Comparison of ENCODE assay signal across 13 cellular contexts in genomic region chr5:139982157-139982974, GRCh38.
A peak's percentile ranks its signal among the peaks of the same experiment; 100 is the strongest.
DNase-seq lines count a peak whose midpoint lies in the region; TF ChIP-seq lines count a peak whose summit lies in the region.
"Had no signal": no experiment of that assay in that cellular context is flagged by ENCODE, and none has a peak within 500 bp of the region (broad histone marks: within the 10 kb centered on the region; RNA-seq: fewer than 3 reads in every experiment).

No MANE protein-coding gene starts in this region.

- H3K4me1 ChIP-seq in mesodermal cell (ENCODE audit: control insufficient read depth, insufficient read depth, low read length, poor library complexity, severe bottlenecking): peaks cover 46% of the 10 kb centered on the region

- H3K4me3 Mint-ChIP-seq in Calu3 (ENCODE audit: low read depth, unreplicated experiment) (no peak overlapping the region), chondrocyte (ENCODE audit: unreplicated experiment) (no peak overlapping the region)
- H3K4me3 Mint-ChIP-seq: CD14-positive monocyte had no signal

- BruUV-seq in Calu3 (replicated peaks; lab: Mats Ljungman, UMichigan): no TSS peak

- CTCF ChIA-PET in Calu3 (lab: Charles Lee): interaction anchor here (0.8 kb wide), 1 partner anchor 20 kb away, joined by 3 read pairs; no protein-coding TSS in a partner anchor

- intact Hi-C loops in Calu3 (cut with micrococcal nuclease; ENCODE audit: unreplicated experiment): no loop called here

- TF ChIP-seq CTCF in Calu3 (IDR thresholded peaks at IDR 0.05; ENCODE audit: unreplicated experiment): no peak
- no peak for TF ChIP-seq CTCF in chondrocyte (IDR thresholded peaks at IDR 0.05)

- H3K9me3 ChIP-seq in mesodermal cell (ENCODE audit: control insufficient read depth, low read length): no peaks in the 10 kb centered on the region
- H3K9me3 ChIP-seq: mucosa of descending colon had no signal

- H3K27me3 Mint-ChIP-seq in Calu3 (ENCODE audit: unreplicated experiment): peaks cover 76% of the 10 kb centered on the region
- H3K27me3 Mint-ChIP-seq in chondrocyte (ENCODE audit: low read depth): peaks cover 26% of the 10 kb centered on the region

- peak; percentile 24 for DNase-seq in Calu3
- peak; percentile 81 for DNase-seq in NCI-H82 (lab: John Stamatoyannopoulos, UW)
- peak; percentile 64 for DNase-seq in ecto neural progenitor cell (ENCODE audit: low spot score)
- no peak for DNase-seq in activated CD8-positive, alpha-beta memory T cell treated with anti-CD3 and anti-CD28 coated beads, Interleukin-2, amount 50 U/mL, for 48 hours
- DNase-seq in activated T-cell treated with anti-CD3 and anti-CD28 coated beads for 4 hours: no peak
- no peak for DNase-seq in chondrocyte (ENCODE audit: low spot score)
- DNase-seq in HuH-7 (ENCODE audit: low spot score): no peak
- DNase-seq: activated naive CD4-positive, alpha-beta T cell treated with anti-CD3 and anti-CD28 coated beads, Interleukin-2, amount 50 U/mL, for 16 hours; NCI-H510A treated with DMSO at 0.1 percent for 48 hours; stimulated activated CD4-positive, alpha-beta T cell treated with anti-CD3 and anti-CD28 coated beads, Interleukin-2, amount 100 ng/mL, for 24 hours had no signal

- H3K4me3 ChIP-seq in mesodermal cell (ENCODE audit: extremely low read depth, insufficient read depth, low read length, poor library complexity, severe bottlenecking): no peak overlapping the region
- H3K4me3 ChIP-seq: mucosa of descending colon had no signal

- H3K27ac ChIP-seq in mesodermal cell (ENCODE audit: low read depth, low read length, severe bottlenecking): peak overlapping the region; percentile 90

- H3K27ac Mint-ChIP-seq in Calu3 (ENCODE audit: unreplicated experiment) (no peak overlapping the region), chondrocyte (ENCODE audit: unreplicated experiment) (no peak overlapping the region)
- H3K27ac Mint-ChIP-seq: CD14-positive monocyte had no signal

- no peaks in the 10 kb centered on the region for H3K4me1 Mint-ChIP-seq in Calu3 (ENCODE audit: low read depth, unreplicated experiment)
- peaks cover 12% of the 10 kb centered on the region for H3K4me1 Mint-ChIP-seq in chondrocyte (ENCODE audit: low read depth)

- H3K36me3 Mint-ChIP-seq in Calu3 (ENCODE audit: insufficient read depth, unreplicated experiment) (no peaks in the 10 kb centered on the region), chondrocyte (ENCODE audit: low read depth) (peaks cover 1% of the 10 kb centered on the region)
- H3K36me3 Mint-ChIP-seq: CD14-positive monocyte had no signal

- WGBS in mesodermal cell (ENCODE audit: insufficient coverage in 2 of 2), 2 experiments: 68 to 78% methylated on average over 14 of the region's 15 CpGs

- no peaks in the 10 kb centered on the region for H3K36me3 ChIP-seq in mesodermal cell (ENCODE audit: control insufficient read depth, insufficient read depth, low read length)

- H3K9me3 Mint-ChIP-seq in Calu3 (ENCODE audit: low read depth, unreplicated experiment): no peaks in the 10 kb centered on the region
- H3K9me3 Mint-ChIP-seq in chondrocyte (ENCODE audit: low read depth): no peaks in the 10 kb centered on the region

Comparison
In these comparisons a context has a peak if more than half of its experiments do, and no peak if none do; other contexts are left out.
1. DNase-seq: peak in Calu3 (single experiment), NCI-H82 (single experiment) and ecto neural progenitor cell (single experiment); none in activated CD8-positive, alpha-beta memory T cell treated with anti-CD3 and anti-CD28 coated beads, Interleukin-2, amount 50 U/mL, for 48 hours (single experiment), activated T-cell treated with anti-CD3 and anti-CD28 coated beads for 4 hours (single experiment), chondrocyte (single experiment) and HuH-7 (single experiment).